ENCODE assay signal across 13 cellular contexts in the genomic region with DNA sequence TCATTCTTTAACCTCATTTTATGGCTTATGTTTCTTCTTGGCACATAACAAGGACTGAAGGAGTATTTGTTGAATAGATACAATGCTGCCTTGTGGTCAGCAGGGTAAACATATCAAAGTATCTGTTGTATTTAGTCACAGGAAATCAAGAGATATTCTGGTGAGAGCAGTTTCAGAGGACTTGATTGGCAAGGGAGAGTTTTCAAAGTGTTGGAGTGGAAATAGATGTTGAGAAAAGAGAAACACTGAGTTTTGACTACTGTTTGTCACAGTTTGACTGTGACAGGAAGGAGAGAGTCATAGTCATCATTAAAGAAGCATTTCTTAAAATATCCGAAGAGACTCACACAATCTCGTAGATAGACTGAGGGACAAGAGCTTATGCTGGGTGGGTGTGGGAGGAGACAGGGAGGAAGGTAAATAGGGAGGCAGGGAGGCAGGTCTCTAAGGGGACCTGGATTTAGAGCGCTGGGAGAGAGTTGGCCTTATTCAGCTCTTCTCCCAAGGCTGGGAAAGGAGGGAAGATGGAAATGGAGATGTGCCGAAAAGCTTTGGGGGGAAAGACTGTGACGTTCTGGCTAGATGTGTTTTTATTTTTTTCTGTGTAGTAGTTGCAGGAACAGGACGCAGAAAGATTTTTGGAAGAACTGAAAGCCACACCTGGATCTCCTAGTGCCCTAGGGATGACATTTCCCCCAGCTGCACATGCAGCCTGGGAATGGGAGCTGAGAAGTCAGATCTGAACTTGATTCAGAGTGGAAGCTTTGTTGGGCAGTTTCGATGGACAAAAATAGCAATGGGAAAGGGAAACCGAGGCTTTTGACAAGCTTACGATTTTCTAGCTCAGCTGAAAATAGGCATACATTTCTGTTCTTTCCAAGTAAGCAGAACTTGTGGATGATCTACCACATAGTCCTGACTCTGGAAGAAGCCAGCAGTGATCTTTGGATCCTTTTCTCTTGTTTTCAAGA.
A peak's percentile ranks its signal among the peaks of the same experiment; 100 is the strongest.
DNase-seq lines count a peak whose midpoint lies in the region; ATAC-seq and TF ChIP-seq lines count a peak whose summit lies in the region.
"Had no signal": no experiment of that assay in that cellular context is flagged by ENCODE, and none has a peak within 500 bp of the region (broad histone marks: within the 10 kb centered on the region; RNA-seq: fewer than 3 reads in every experiment).

No MANE protein-coding gene starts in this region.

- POLR2A ChIA-PET in CD4-positive, alpha-beta T cell (lab: Charles Lee), result no interaction called here

- peaks cover 2% of the 10 kb centered on the region for H3K9me3 Mint-ChIP-seq in CD4-positive, alpha-beta T cell
- H3K9me3 Mint-ChIP-seq: nephron had no signal

- ATAC-seq in GM18858 (IDR thresholded peaks at IDR 0.05; ENCODE audit: unreplicated experiment) (peak; percentile 78), HG02852 (IDR thresholded peaks at IDR 0.05; ENCODE audit: unreplicated experiment) (peak; percentile 89)
- ATAC-seq in CD4-positive, alpha-beta T cell (ENCODE audit: poor library complexity), result no peak

- H3K27ac Mint-ChIP-seq in CD4-positive, alpha-beta T cell, result no peak overlapping the region
- H3K27ac Mint-ChIP-seq: CD4-positive, CD25-positive, alpha-beta regulatory T cell; nephron had no signal

- H3K27me3 ChIP-seq in OCI-LY3 (ENCODE audit: low read depth, low read length) (no peaks in the 10 kb centered on the region), Karpas-422 (ENCODE audit: low read length) (no peaks in the 10 kb centered on the region), thyroid gland (no peaks in the 10 kb centered on the region)
- H3K27me3 ChIP-seq in CD4-positive, alpha-beta T cell (ENCODE audit: control insufficient read depth, insufficient read depth, low read length), result no peaks in the 10 kb centered on the region

- intact Hi-C loops in CD4-positive, alpha-beta T cell (cut with DNase I, micrococcal nuclease), result no loop called here
- intact Hi-C loops in thyroid gland (cut with DNase I), result no loop called here

- WGBS in thyroid gland, 2 donors, result 83 to 84% methylated on average over 9 of the region's 9 CpGs

- CTCF ChIA-PET in CD4-positive, alpha-beta T cell (lab: Charles Lee), result no interaction called here

- H3K79me2 ChIP-seq in OCI-LY3 (ENCODE audit: low read length), result no peaks in the 10 kb centered on the region
- H3K79me2 ChIP-seq in Karpas-422 (ENCODE audit: low read length), result no peaks in the 10 kb centered on the region

- H3K4me1 ChIP-seq in OCI-LY3 (ENCODE audit: low read length) (peaks cover 24% of the 10 kb centered on the region), Karpas-422 (ENCODE audit: low read length) (peaks cover 7% of the 10 kb centered on the region), thyroid gland (no peaks in the 10 kb centered on the region)

- no peak overlapping the region for H3K9ac ChIP-seq in OCI-LY3 (ENCODE audit: low read length)
- no peak overlapping the region for H3K9ac ChIP-seq in Karpas-422 (ENCODE audit: low read length)

- H3K36me3 Mint-ChIP-seq in CD4-positive, alpha-beta T cell (ENCODE audit: low read depth), result no peaks in the 10 kb centered on the region
- H3K36me3 Mint-ChIP-seq: CD4-positive, CD25-positive, alpha-beta regulatory T cell had no signal

- H3K27ac ChIP-seq in OCI-LY3 (ENCODE audit: low read length) (no peak overlapping the region), Karpas-422 (ENCODE audit: low read length) (no peak overlapping the region), thyroid gland (no peak overlapping the region)
- no peak overlapping the region for H3K27ac ChIP-seq in CD4-positive, alpha-beta T cell (ENCODE audit: low read depth, low read length)
- H3K27ac ChIP-seq: HL-60 had no signal

- no peak for TF ChIP-seq POLR2A in thyroid gland (IDR thresholded peaks at IDR 0.05)

- H2AFZ ChIP-seq in OCI-LY3 (ENCODE audit: low read depth, low read length) (peak overlapping the region; percentile 60), Karpas-422 (ENCODE audit: low read length) (no peak overlapping the region)

- no peak overlapping the region for H3K4me3 ChIP-seq in OCI-LY3 (ENCODE audit: low read length)
- H3K4me3 ChIP-seq in Karpas-422 (ENCODE audit: low read length), result no peak overlapping the region
- no peak overlapping the region for H3K4me3 ChIP-seq in thyroid gland (replicated peaks in 1 of 3)

- H3K4me2 ChIP-seq in OCI-LY3 (ENCODE audit: low read length), result peak overlapping the region; percentile 60
- no peak overlapping the region for H3K4me2 ChIP-seq in Karpas-422 (ENCODE audit: low read depth, low read length, poor library complexity, severe bottlenecking)

- DNase-seq in A172 (ENCODE audit: low spot score), result peak; percentile 23
- DNase-seq in HuH-7 (ENCODE audit: low spot score), result no peak
- no peak for DNase-seq in CD4-positive, alpha-beta T cell
- no peak for DNase-seq in Karpas-422
- DNase-seq in thyroid gland, result no peak
- DNase-seq: activated naive CD4-positive, alpha-beta T cell treated with Interleukin-2 at 50 U/mL for 16 hours; SHP77 treated with DMSO at 0.1 percent for 48 hours had no signal

- TF ChIP-seq CTCF in OCI-LY3 (IDR thresholded peaks at IDR 0.05; ENCODE audit: low read depth, low read length) (no peak), thyroid gland (IDR thresholded peaks at IDR 0.05) (no peak)
- no peak for TF ChIP-seq CTCF in CD4-positive, alpha-beta T cell (IDR thresholded peaks at IDR 0.05)

- H3K9me2 ChIP-seq in Karpas-422 (replicated peaks; ENCODE audit: insufficient read depth, low read length), result 0 out of 2 replicates have a peak, but pooled peaks cover 4% of the 10 kb centered on the region

- H4K20me1 ChIP-seq in OCI-LY3 (ENCODE audit: insufficient read depth, low read length) (no peaks in the 10 kb centered on the region), Karpas-422 (ENCODE audit: insufficient read depth, low read depth, low read length) (no peaks in the 10 kb centered on the region)

- no peaks in the 10 kb centered on the region for H3K4me1 Mint-ChIP-seq in CD4-positive, alpha-beta T cell (ENCODE audit: low read depth)
- H3K4me1 Mint-ChIP-seq: CD4-positive, CD25-positive, alpha-beta regulatory T cell; nephron had no signal

- H3K36me3 ChIP-seq in OCI-LY3 (replicated peaks; ENCODE audit: low read depth, low read length) (no peaks in the 10 kb centered on the region), Karpas-422 (ENCODE audit: insufficient read depth, low read length) (no peaks in the 10 kb centered on the region), thyroid gland (no peaks in the 10 kb centered on the region)

- H3K27me3 Mint-ChIP-seq in CD4-positive, alpha-beta T cell, result peaks cover 25% of the 10 kb centered on the region

- no peaks in the 10 kb centered on the region for H3K9me3 ChIP-seq in OCI-LY3 (ENCODE audit: insufficient read depth, low read length)
- H3K9me3 ChIP-seq in CD4-positive, alpha-beta T cell (ENCODE audit: control insufficient read depth, low read length), result no peaks in the 10 kb centered on the region
- no peaks in the 10 kb centered on the region for H3K9me3 ChIP-seq in Karpas-422 (ENCODE audit: low read length)
- no peaks in the 10 kb centered on the region for H3K9me3 ChIP-seq in thyroid gland

- H3K4me3 Mint-ChIP-seq in CD4-positive, alpha-beta T cell, result no peak overlapping the region
- H3K4me3 Mint-ChIP-seq: CD4-positive, CD25-positive, alpha-beta regulatory T cell; nephron had no signal
